8 cellular contexts compared by ENCODE assay signal in the genomic region with DNA sequence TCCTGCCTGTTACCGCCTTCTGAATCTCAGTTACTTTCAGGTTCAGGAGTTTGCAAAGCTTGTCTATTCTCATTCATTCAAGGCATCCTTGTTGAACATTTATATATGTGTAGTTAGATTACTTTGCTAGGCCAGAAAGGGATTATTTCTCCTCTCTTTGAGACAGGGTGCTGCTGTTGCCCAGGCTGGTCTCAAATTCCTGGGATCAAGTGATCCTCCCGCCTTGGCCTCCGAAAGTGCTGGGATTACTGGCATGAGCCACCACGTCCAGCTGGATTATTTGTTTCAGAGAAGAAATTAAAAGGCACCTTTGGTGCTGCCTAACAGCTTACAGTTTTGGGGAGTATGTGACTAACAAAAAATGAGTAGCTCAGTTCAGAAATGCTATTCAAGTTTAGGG. TPM values are rescaled to one million over a fixed set of nuclear protein-coding genes. Genes with fewer than 3 reads are reported as not detected.
A peak's percentile ranks its signal among the peaks of the same experiment; 100 is the strongest.
DNase-seq lines count a peak whose midpoint lies in the region; ATAC-seq and TF ChIP-seq lines count a peak whose summit lies in the region.

No MANE protein-coding gene starts in this region.

- TF ChIP-seq CTCF in GM12875 (IDR thresholded peaks at IDR 0.05; ENCODE audit: borderline replicate concordance, insufficient read depth, low read depth, low read length) (no peak), SU-DHL-6 (IDR thresholded peaks at IDR 0.05; ENCODE audit: insufficient read depth, low read length, poor library complexity, severe bottlenecking) (no peak), fibroblast of the aortic adventitia (IDR thresholded peaks at IDR 0.05; ENCODE audit: insufficient read depth, low read length) (no peak), gastrocnemius medialis (IDR thresholded peaks at IDR 0.05 in 4 of 5, conservative IDR thresholded peaks at IDR 0.05 in 1 of 5) (no peak), GM20000 (IDR thresholded peaks at IDR 0.05; ENCODE audit: extremely low read depth, missing control alignments) (no peak), GM10248 (IDR thresholded peaks at IDR 0.05; ENCODE audit: control extremely low read depth, extremely low read depth, low read depth, missing control alignments) (no peak)

- no peaks in the 10 kb centered on the region for H3K9me2 ChIP-seq in SU-DHL-6 (replicated peaks; ENCODE audit: insufficient read depth, low read length)

- ATAC-seq in gastrocnemius medialis = no peak

- peak overlapping the region; percentile 93 for H3K9ac ChIP-seq in SU-DHL-6 (ENCODE audit: low read length)

- H3K9me3 ChIP-seq in SU-DHL-6 (ENCODE audit: insufficient read depth, low read length) (no peaks in the 10 kb centered on the region), gastrocnemius medialis (no peaks in the 10 kb centered on the region)

- peak overlapping the region; percentile 97 for H3K4me3 ChIP-seq in GM12875 (ENCODE audit: low read depth, low read length)
- H3K4me3 ChIP-seq in SU-DHL-6 (ENCODE audit: insufficient read depth, low read length, poor library complexity, severe bottlenecking) = peak overlapping the region; percentile 90
- H3K4me3 ChIP-seq in fibroblast of the aortic adventitia (ENCODE audit: low read depth, low read length) = peak overlapping the region; percentile 97
- H3K4me3 ChIP-seq in gastrocnemius medialis = peak overlapping the region; percentile 86 to 100 (median 90)

- DNase-seq in fibroblast of the aortic adventitia (ENCODE audit: low read depth) = no peak
- DNase-seq in gastrocnemius medialis = no peak
- DNase-seq in GM20000 (ENCODE audit: low spot score) = no peak
- no peak for DNase-seq in NK-92 (lab: John Stamatoyannopoulos, UW; ENCODE audit: unreplicated experiment)
- DNase-seq in hypothalamus (lab: John Stamatoyannopoulos, UW) = no peak
- no peak for DNase-seq in GM10248 (ENCODE audit: extremely low spot score)

- peaks cover 40 to 45% of the 10 kb centered on the region in 2 donors for H3K4me1 ChIP-seq in gastrocnemius medialis

- POLR2A ChIA-PET in GM10248 (lab: Yijun Ruan, JAX) = interaction anchor here (1.0 kb wide), 1 partner anchor 13 kb away, joined by 3 read pairs; no protein-coding TSS in a partner anchor

- peaks cover 1% of the 10 kb centered on the region; the same call in 1 of the 2 replicates for H4K20me1 ChIP-seq in SU-DHL-6 (ENCODE audit: low read depth, low read length)

- peak overlapping the region; percentile 90 for H2AFZ ChIP-seq in SU-DHL-6 (ENCODE audit: low read depth, low read length, severe bottlenecking)

- no peaks in the 10 kb centered on the region for H3K36me3 ChIP-seq in SU-DHL-6 (ENCODE audit: low read length)
- H3K36me3 ChIP-seq in gastrocnemius medialis = no peaks in the 10 kb centered on the region

- CTCF ChIA-PET in GM10248 (lab: Yijun Ruan, JAX) = interaction anchor here (1.0 to 2.2 kb wide), 5 partner anchors 9 to 91 kb away, joined by 3 to 14 read pairs (median 5); no protein-coding TSS in a partner anchor

- in situ Hi-C loops in gastrocnemius medialis (cut with MboI; ENCODE audit: low sequenced_read_pairs in 4 of 4) = loop anchor here in 1 of 4 donors (10.0 kb wide), 1 partner anchor 70 kb away; the partner anchor contains the start of gene FNTB

- H3F3A ChIP-seq in SU-DHL-6 (ENCODE audit: insufficient read depth) = peaks cover 5% of the 10 kb centered on the region; the same call in 1 of the 2 replicates

- H3K27ac ChIP-seq in SU-DHL-6 (ENCODE audit: low read depth, low read length) = peak overlapping the region; percentile 68
- H3K27ac ChIP-seq in gastrocnemius medialis = peak overlapping the region; percentile 95 to 98 (median 97)

- H3K79me2 ChIP-seq in SU-DHL-6 (ENCODE audit: insufficient read depth, low read length) = peaks cover 56% of the 10 kb centered on the region

- intact Hi-C loops in gastrocnemius medialis (cut with DNase I; ENCODE audit: low total_unique reads) = loop anchor here (10.0 kb wide), 1 partner anchor 410 kb away; the partner anchor contains the start of genes ZBTB1 and ZBTB25

- H3K4me2 ChIP-seq in SU-DHL-6 (ENCODE audit: low read depth, low read length, poor library complexity, severe bottlenecking) = peak overlapping the region; percentile 79

- TF ChIP-seq POLR2A in gastrocnemius medialis (IDR thresholded peaks at IDR 0.05) = no peak

- H3K27me3 ChIP-seq in SU-DHL-6 (ENCODE audit: low read length) (no peaks in the 10 kb centered on the region), gastrocnemius medialis (no peaks in the 10 kb centered on the region)

RNA-seq across cellular contexts. Expression of gene CHURC1, which starts 0.8 kb away (rescaled TPM):
- total RNA-seq in fibroblast of the aortic adventitia (ENCODE audit: low replicate concordance) (85.4 and 380 TPM in 2 replicates), gastrocnemius medialis (100 to 1,000 TPM in 1 of 4 donors, 10 to 100 TPM in 3; 47.9 to 108 (median 79.6) TPM)

RNA-seq across cellular contexts. Expression of gene GPX2, which starts 27.5 kb away (rescaled TPM):
- total RNA-seq in fibroblast of the aortic adventitia (ENCODE audit: low replicate concordance) = not detected in 2 replicates
- 1 to 10 TPM in 1 of 4 donors, under 1 TPM in 2, not detected in 1; 0.49 to 1.4 (median 0.61) TPM for total RNA-seq in gastrocnemius medialis

RNA-seq across cellular contexts. Expression of gene SPTB, which starts 35.3 kb away (rescaled TPM):
- under 0.01 TPM in 1 of 2 replicates, not detected in the other for total RNA-seq in fibroblast of the aortic adventitia (ENCODE audit: low replicate concordance)
- 100 to 1,000 TPM; 123 to 554 (median 266) TPM for total RNA-seq in gastrocnemius medialis

RNA-seq across cellular contexts. Expression of gene RAB15, which starts 57.1 kb away (rescaled TPM):
- total RNA-seq in fibroblast of the aortic adventitia (ENCODE audit: low replicate concordance) = 3.8 and 4.8 TPM in 2 replicates
- 1 to 10 TPM in 2 of 4 donors, under 1 TPM in 2; 0.51 to 7.3 (median 2.0) TPM for total RNA-seq in gastrocnemius medialis

Comparison
In these comparisons a context has a peak if more than half of its experiments do, and no peak if none do; other contexts are left out.
1. RNA of gene SPTB, which starts 35.3 kb away (total RNA-seq): 123 to 554 TPM in gastrocnemius medialis; under 0.01 TPM in fibroblast of the aortic adventitia; every median in the first group is over 100 times any median in the second.
2. Peak in every context shown above with its lines, with median percentiles within 50 percentile points of each other: H3K4me3 ChIP-seq.